In the genomic region with DNA sequence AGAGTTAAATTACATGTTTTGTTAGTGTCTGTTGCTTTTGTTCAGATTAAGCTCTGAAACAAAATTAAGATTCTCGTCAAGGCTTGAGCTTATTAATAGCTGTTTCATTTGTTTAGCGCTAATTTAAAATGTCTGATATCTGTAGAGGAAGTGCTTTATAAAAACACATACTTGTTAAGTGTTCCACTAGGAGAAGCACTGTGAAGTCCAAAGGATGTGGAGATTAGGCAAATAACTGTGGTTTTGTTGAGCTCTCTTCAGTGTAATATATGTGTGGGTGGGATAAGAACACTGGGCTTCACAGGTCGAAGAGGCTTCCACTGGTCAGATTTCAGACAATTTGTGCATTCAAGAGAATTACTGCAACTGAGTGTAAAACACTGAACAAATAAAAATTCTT, we compare ENCODE assay signal across 23 cellular contexts.
DNase-seq lines count a peak whose midpoint lies in the region; ATAC-seq and TF ChIP-seq lines count a peak whose summit lies in the region.
"Had no signal": no experiment of that assay in that cellular context is flagged by ENCODE, and none has a peak within 500 bp of the region (broad histone marks: within the 10 kb centered on the region; RNA-seq: fewer than 3 reads in every experiment).

No MANE protein-coding gene starts in this region.

- H3K27ac Mint-ChIP-seq in naive B cell, result peak overlapping the region in 4 of 6 donors; percentile 9 to 84 (median 37)
- H3K27ac Mint-ChIP-seq in effector memory CD8-positive, alpha-beta T cell, result no peak overlapping the region
- no peak overlapping the region for H3K27ac Mint-ChIP-seq in activated CD4-positive, alpha-beta memory T cell treated with anti-CD3 and anti-CD28 coated beads, Interleukin-2, amount 10 ng/mL, durations not matched to agents 7 days and 5 days
- H3K27ac Mint-ChIP-seq: CD4-positive, alpha-beta memory T cell; nephron progenitor cell; WTC11 had no signal

- peak overlapping the region in 6 of 8 donors; percentile 1 to 74 (median 38) for H3K4me3 Mint-ChIP-seq in naive B cell
- no peak overlapping the region for H3K4me3 Mint-ChIP-seq in effector memory CD8-positive, alpha-beta T cell
- no peak overlapping the region for H3K4me3 Mint-ChIP-seq in activated CD4-positive, alpha-beta memory T cell treated with anti-CD3 and anti-CD28 coated beads, Interleukin-2, amount 10 ng/mL, durations not matched to agents 7 days and 5 days
- H3K4me3 Mint-ChIP-seq: CD4-positive, alpha-beta memory T cell; nephron progenitor cell; stimulated activated naive CD8-positive, alpha-beta T cell treated with anti-CD3 and anti-CD28 coated beads, Interleukin-15, amount 100 ng/mL, for 72 hours; WTC11 had no signal

- peak overlapping the region; percentile 91 for H3K4me2 ChIP-seq in DOHH2 (ENCODE audit: low read length)
- H3K4me2 ChIP-seq: hepatocyte, KMS-11 had no signal

- CTCF ChIA-PET in activated CD4-positive, alpha-beta memory T cell treated with anti-CD3 and anti-CD28 coated beads, Interleukin-2, amount 10 ng/mL, durations not matched to agents 7 days and 5 days (lab: Charles Lee), result no interaction called here

- peak overlapping the region; percentile 90 for H3K27ac ChIP-seq in DOHH2 (ENCODE audit: low read depth, low read length)
- H3K27ac ChIP-seq: hepatocyte, KMS-11, psoas muscle had no signal

- H3K4me1 Mint-ChIP-seq in naive B cell, result peaks cover 44 to 74% (median 59%) of the 10 kb centered on the region in 3 donors
- H3K4me1 Mint-ChIP-seq in effector memory CD8-positive, alpha-beta T cell (ENCODE audit: low read depth in 2 of 2), result no peaks in the 10 kb centered on the region
- no peaks in the 10 kb centered on the region for H3K4me1 Mint-ChIP-seq in activated CD4-positive, alpha-beta memory T cell treated with anti-CD3 and anti-CD28 coated beads, Interleukin-2, amount 10 ng/mL, durations not matched to agents 7 days and 5 days
- H3K4me1 Mint-ChIP-seq: CD4-positive, alpha-beta memory T cell; stimulated activated naive CD8-positive, alpha-beta T cell treated with anti-CD3 and anti-CD28 coated beads, Interleukin-15, amount 100 ng/mL, for 72 hours had no signal

- peak; percentile 27 for DNase-seq in adipocyte (ENCODE audit: low read depth)
- no peak for DNase-seq in naive B cell
- DNase-seq in A172 (ENCODE audit: low spot score), result no peak
- DNase-seq in effector memory CD8-positive, alpha-beta T cell, result no peak
- no peak for DNase-seq in activated CD4-positive, alpha-beta memory T cell treated with anti-CD3 and anti-CD28 coated beads, Interleukin-2, amount 10 ng/mL, durations not matched to agents 7 days and 5 days
- DNase-seq in hippocampal formation (lab: John Stamatoyannopoulos, UW), result no peak
- DNase-seq: ACHN; caudate nucleus; CD4-positive, alpha-beta memory T cell; DMS79; effector CD8-positive, alpha-beta T cell; kidney; NCI-H1105; nephron progenitor cell; psoas muscle; stimulated activated CD4-positive, alpha-beta T cell treated with anti-CD3 and anti-CD28 coated beads, Interleukin-15, amount 100 ng/mL, for 24 hours; stimulated activated naive CD8-positive, alpha-beta T cell treated with anti-CD3 and anti-CD28 coated beads, Interleukin-15, amount 100 ng/mL, for 72 hours; T-helper 1 cell had no signal

- peaks cover 0 to 5% of the 10 kb centered on the region in 2 donors for H3K36me3 Mint-ChIP-seq in naive B cell
- H3K36me3 Mint-ChIP-seq in effector memory CD8-positive, alpha-beta T cell (ENCODE audit: insufficient read depth), result no peaks in the 10 kb centered on the region
- no peaks in the 10 kb centered on the region for H3K36me3 Mint-ChIP-seq in activated CD4-positive, alpha-beta memory T cell treated with anti-CD3 and anti-CD28 coated beads, Interleukin-2, amount 10 ng/mL, durations not matched to agents 7 days and 5 days (ENCODE audit: low read depth)
- H3K36me3 Mint-ChIP-seq: CD4-positive, alpha-beta memory T cell; WTC11 had no signal

- H3K36me3 ChIP-seq in DOHH2 (ENCODE audit: control insufficient read depth, low read length) (no peaks in the 10 kb centered on the region), adipocyte (ENCODE audit: control insufficient read depth, insufficient read depth, low read length, severe bottlenecking) (no peaks in the 10 kb centered on the region)

- TF ChIP-seq CTCF in DOHH2 (IDR thresholded peaks at IDR 0.05; ENCODE audit: low read depth, low read length, poor library complexity, severe bottlenecking), result no peak

- peaks cover 28% of the 10 kb centered on the region for H3F3A ChIP-seq in DOHH2 (ENCODE audit: control insufficient read depth, insufficient read depth)

- no peaks in the 10 kb centered on the region for H3K9me2 ChIP-seq in DOHH2 (replicated peaks; ENCODE audit: control insufficient read depth, low read length)

- H3K27me3 Mint-ChIP-seq in naive B cell, result no peaks in the 10 kb centered on the region
- H3K27me3 Mint-ChIP-seq in effector memory CD8-positive, alpha-beta T cell, result peaks cover 11 to 43% of the 10 kb centered on the region in 2 donors
- H3K27me3 Mint-ChIP-seq in activated CD4-positive, alpha-beta memory T cell treated with anti-CD3 and anti-CD28 coated beads, Interleukin-2, amount 10 ng/mL, durations not matched to agents 7 days and 5 days, result peaks cover 11% of the 10 kb centered on the region

- no peak overlapping the region for H3K9ac ChIP-seq in adipocyte (ENCODE audit: low read length)
- H3K9ac ChIP-seq: KMS-11 had no signal

- H3K4me3 ChIP-seq in DOHH2 (ENCODE audit: low read length) (peak overlapping the region; percentile 69), adipocyte (ENCODE audit: low read length) (no peak overlapping the region)
- H3K4me3 ChIP-seq: hepatocyte, psoas muscle had no signal

- H3K4me1 ChIP-seq in DOHH2 (ENCODE audit: control insufficient read depth, low read length), result peaks cover 88% of the 10 kb centered on the region
- H3K4me1 ChIP-seq in adipocyte (ENCODE audit: control insufficient read depth, insufficient read depth, low read length), result peaks cover 23% of the 10 kb centered on the region
- H3K4me1 ChIP-seq: psoas muscle had no signal

- peaks cover 0 to 4% (median 0%) of the 10 kb centered on the region in 7 donors for H3K9me3 Mint-ChIP-seq in naive B cell
- H3K9me3 Mint-ChIP-seq in effector memory CD8-positive, alpha-beta T cell, result no peaks in the 10 kb centered on the region
- H3K9me3 Mint-ChIP-seq in activated CD4-positive, alpha-beta memory T cell treated with anti-CD3 and anti-CD28 coated beads, Interleukin-2, amount 10 ng/mL, durations not matched to agents 7 days and 5 days, result no peaks in the 10 kb centered on the region
- H3K9me3 Mint-ChIP-seq: nephron progenitor cell; stimulated activated naive CD8-positive, alpha-beta T cell treated with anti-CD3 and anti-CD28 coated beads, Interleukin-15, amount 100 ng/mL, for 72 hours; WTC11 had no signal

- H3K79me2 ChIP-seq in DOHH2 (ENCODE audit: control insufficient read depth, low read length), result peaks cover 80% of the 10 kb centered on the region
- H3K79me2 ChIP-seq: hepatocyte had no signal

- no peaks in the 10 kb centered on the region for H3K27me3 ChIP-seq in DOHH2 (ENCODE audit: control insufficient read depth, low read length)
- no peaks in the 10 kb centered on the region for H3K27me3 ChIP-seq in adipocyte (replicated peaks; ENCODE audit: control insufficient read depth, insufficient read depth, low read length)
- H3K27me3 ChIP-seq: hepatocyte had no signal

- peak; percentile 44 for ATAC-seq in HG03066 (IDR thresholded peaks at IDR 0.05; ENCODE audit: low read depth, unreplicated experiment)
- peak; percentile 21 to 32 for ATAC-seq in naive B cell (ENCODE audit: low read depth in 2 of 2)
- ATAC-seq in effector memory CD8-positive, alpha-beta T cell (replicated peaks), result no peak
- ATAC-seq: psoas muscle; stimulated activated naive CD8-positive, alpha-beta T cell treated with anti-CD3 and anti-CD28 coated beads, Interleukin-15, amount 100 ng/mL, for 72 hours; WTC11 had no signal

- H3K9me3 ChIP-seq in DOHH2 (ENCODE audit: control insufficient read depth, insufficient read depth, low read length), result no peaks in the 10 kb centered on the region
- no peaks in the 10 kb centered on the region for H3K9me3 ChIP-seq in adipocyte (ENCODE audit: control insufficient read depth, low read length)
- H3K9me3 ChIP-seq: psoas muscle had no signal

- POLR2A ChIA-PET in activated CD4-positive, alpha-beta memory T cell treated with anti-CD3 and anti-CD28 coated beads, Interleukin-2, amount 10 ng/mL, durations not matched to agents 7 days and 5 days (lab: Charles Lee), result no interaction called here

- H4K20me1 ChIP-seq in DOHH2 (ENCODE audit: control insufficient read depth, insufficient read depth, low read depth, low read length), result peaks cover 26% of the 10 kb centered on the region; the same call in 1 of the 2 replicates

Comparison
In these comparisons a context has a peak if more than half of its experiments do, and no peak if none do; other contexts are left out.
1. H3K27ac Mint-ChIP-seq: peak in naive B cell (4 of 6); none in effector memory CD8-positive, alpha-beta T cell (0 of 2) and activated CD4-positive, alpha-beta memory T cell treated with anti-CD3 and anti-CD28 coated beads, Interleukin-2, amount 10 ng/mL, durations not matched to agents 7 days and 5 days (single experiment).
2. H3K4me3 Mint-ChIP-seq: peak in naive B cell (6 of 8); none in effector memory CD8-positive, alpha-beta T cell (0 of 2) and activated CD4-positive, alpha-beta memory T cell treated with anti-CD3 and anti-CD28 coated beads, Interleukin-2, amount 10 ng/mL, durations not matched to agents 7 days and 5 days (single experiment).